In the genomic region with DNA sequence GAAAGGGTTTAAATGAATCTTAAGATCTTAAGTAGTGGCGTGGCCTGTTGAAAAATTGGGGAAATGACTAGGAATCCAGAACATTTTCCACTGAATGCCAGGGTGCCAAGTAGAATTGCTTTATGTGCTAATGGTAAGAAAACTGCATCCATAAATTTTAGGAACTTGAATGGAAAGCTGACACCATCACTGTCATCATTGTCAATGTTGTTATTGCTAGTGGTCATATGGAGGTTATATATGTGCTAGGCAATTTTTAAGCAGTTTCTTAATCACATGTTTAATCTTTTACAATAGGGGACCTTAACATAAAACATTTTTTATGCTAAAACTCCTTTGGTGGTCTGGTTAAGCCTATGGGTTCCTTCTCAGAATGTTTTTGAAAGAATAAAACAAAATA, we compare ENCODE assay signal across 29 cellular contexts.
"Had no signal": no experiment of that assay in that cellular context is flagged by ENCODE, and none has a peak within 500 bp of the region (broad histone marks: within the 10 kb centered on the region; RNA-seq: fewer than 3 reads in every experiment).

No MANE protein-coding gene starts in this region.

- H3K27ac Mint-ChIP-seq: activated CD8-positive, alpha-beta memory T cell treated with anti-CD3 and anti-CD28 coated beads, Interleukin-2, amount 10 ng/mL, durations not matched to agents 7 days and 5 days; activated naive CD4-positive, alpha-beta T cell treated with anti-CD3 and anti-CD28 coated beads for 36 hours; T-helper 1 cell treated with Interleukin-12 subunit alpha and Interleukin-12 subunit beta and Interleukin-4 antibody, amounts not matched to agents 30 μg/mL and 1 μg/mL, for 36 hours had no signal

- H3K9me3 ChIP-seq: esophagus squamous epithelium, left ventricle myocardium inferior, pancreas, prostate gland, upper lobe of right lung had no signal

- H3K9me3 Mint-ChIP-seq: activated CD4-positive, alpha-beta memory T cell treated with anti-CD3 and anti-CD28 coated beads for 36 hours; activated CD4-positive, alpha-beta T cell treated with anti-CD3 and anti-CD28 coated beads, Interleukin-2, amount 10 ng/mL, durations not matched to agents 24 days and 14 days; activated naive CD4-positive, alpha-beta T cell treated with anti-CD3 and anti-CD28 coated beads for 36 hours; naive thymus-derived CD4-positive, alpha-beta T cell; stimulated activated naive CD8-positive, alpha-beta T cell treated with anti-CD3 and anti-CD28 coated beads, Interleukin-15, amount 100 ng/mL, for 72 hours; T-helper 1 cell treated with Interleukin-12 subunit alpha and Interleukin-12 subunit beta and Interleukin-4 antibody, amounts not matched to agents 30 μg/mL and 1 μg/mL, for 36 hours had no signal

- H3K27me3 ChIP-seq: esophagus squamous epithelium, pancreas, upper lobe of right lung had no signal

- H3K27ac ChIP-seq: epithelial cell of prostate, esophagus squamous epithelium, left ventricle myocardium inferior, pancreas, prostate gland, skin epidermis, upper lobe of right lung, WERI-Rb-1 had no signal

- H3K36me3 Mint-ChIP-seq: activated CD4-positive, alpha-beta memory T cell treated with anti-CD3 and anti-CD28 coated beads for 36 hours had no signal

- DNase-seq: activated CD4-positive, alpha-beta memory T cell treated with anti-CD3 and anti-CD28 coated beads for 36 hours; activated CD4-positive, alpha-beta T cell treated with anti-CD3 and anti-CD28 coated beads, Interleukin-2, amount 10 ng/mL, durations not matched to agents 24 days and 14 days; activated CD4-positive, CD25-positive, alpha-beta regulatory T cell treated with anti-CD3 and anti-CD28 coated beads, Interleukin-2, amount 50 U/mL, for 72 hours; activated CD8-positive, alpha-beta memory T cell treated with anti-CD3 and anti-CD28 coated beads, Interleukin-2, amount 10 ng/mL, durations not matched to agents 7 days and 5 days; activated effector memory CD4-positive, alpha-beta T cell treated with anti-CD3 and anti-CD28 coated beads, Interleukin-2, amount 50 U/mL, for 16 hours; activated naive CD4-positive, alpha-beta T cell treated with anti-CD3 and anti-CD28 coated beads for 36 hours; effector CD8-positive, alpha-beta T cell; esophagus squamous epithelium; glutamatergic neuron; islet precursor cell; left ventricle myocardium inferior; naive thymus-derived CD4-positive, alpha-beta T cell; nucleus accumbens; pancreas; retina; stimulated activated CD4-positive, alpha-beta T cell treated with anti-CD3 and anti-CD28 coated beads, Interleukin-12 subunit alpha, Interleukin-12 subunit beta, amount 100 ng/mL, for 4 hours; stimulated activated CD4-positive, alpha-beta T cell treated with anti-CD3 and anti-CD28 coated beads, Interleukin-4, amount 100 ng/mL, for 1 hour; stimulated activated naive CD8-positive, alpha-beta T cell treated with anti-CD3 and anti-CD28 coated beads, Interleukin-15, amount 100 ng/mL, for 72 hours; substantia nigra; SW 1271; T1000; upper lobe of right lung; WERI-Rb-1 had no signal

- H3K4me3 ChIP-seq: esophagus squamous epithelium, left ventricle myocardium inferior, lung, pancreas, prostate gland, skin epidermis, upper lobe of right lung had no signal

- ATAC-seq: activated CD8-positive, alpha-beta memory T cell treated with anti-CD3 and anti-CD28 coated beads, Interleukin-2, amount 10 ng/mL, durations not matched to agents 7 days and 5 days; naive thymus-derived CD4-positive, alpha-beta T cell; pancreas; sciatic nerve; upper lobe of right lung had no signal

- H3K4me3 Mint-ChIP-seq: activated CD4-positive, alpha-beta memory T cell treated with anti-CD3 and anti-CD28 coated beads for 36 hours; activated CD8-positive, alpha-beta memory T cell treated with anti-CD3 and anti-CD28 coated beads, Interleukin-2, amount 10 ng/mL, durations not matched to agents 7 days and 5 days; activated naive CD4-positive, alpha-beta T cell treated with anti-CD3 and anti-CD28 coated beads for 36 hours; T-helper 1 cell treated with Interleukin-12 subunit alpha and Interleukin-12 subunit beta and Interleukin-4 antibody, amounts not matched to agents 30 μg/mL and 1 μg/mL, for 36 hours had no signal

- H3K27me3 Mint-ChIP-seq: activated CD4-positive, alpha-beta memory T cell treated with anti-CD3 and anti-CD28 coated beads for 36 hours; activated CD4-positive, alpha-beta T cell treated with anti-CD3 and anti-CD28 coated beads, Interleukin-2, amount 10 ng/mL, durations not matched to agents 24 days and 14 days; activated CD8-positive, alpha-beta memory T cell treated with anti-CD3 and anti-CD28 coated beads, Interleukin-2, amount 10 ng/mL, durations not matched to agents 7 days and 5 days; naive thymus-derived CD4-positive, alpha-beta T cell; stimulated activated naive CD8-positive, alpha-beta T cell treated with anti-CD3 and anti-CD28 coated beads, Interleukin-15, amount 100 ng/mL, for 72 hours had no signal

- H3K4me1 ChIP-seq: prostate gland, upper lobe of right lung had no signal

- H3K36me3 ChIP-seq: pancreas, prostate gland, upper lobe of right lung had no signal
